8 cellular contexts compared by ENCODE assay signal in the genomic region with DNA sequence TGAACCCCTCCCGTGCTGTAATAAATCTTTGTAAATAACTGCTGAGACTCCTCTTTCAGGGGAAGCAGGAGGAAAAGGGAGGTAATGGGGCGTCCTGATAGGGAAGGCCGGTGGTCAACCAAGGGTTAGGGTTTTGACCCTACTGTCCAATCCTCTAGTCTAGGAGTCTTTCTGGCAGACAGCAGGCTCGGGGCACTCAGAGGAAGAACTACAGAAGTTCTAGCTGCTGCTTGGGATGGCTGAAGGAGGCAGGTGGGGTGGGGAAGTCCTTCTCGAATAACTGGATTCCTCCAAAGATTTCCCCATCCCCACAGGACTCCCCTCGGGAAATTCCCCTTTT. TPM values are rescaled to one million over a fixed set of nuclear protein-coding genes. Genes with fewer than 3 reads are reported as not detected.
DNase-seq lines count a peak whose midpoint lies in the region; ATAC-seq and TF ChIP-seq lines count a peak whose summit lies in the region.

No MANE protein-coding gene starts in this region.

- DNase-seq in AG09309 (ENCODE audit: low read depth), result no peak
- DNase-seq in T-helper 17 cell, result no peak
- no peak for DNase-seq in left ventricle myocardium inferior
- peak in 1 of 2 donors; percentile 26 for DNase-seq in stimulated activated effector memory CD8-positive, alpha-beta T cell treated with anti-CD3 and anti-CD28 coated beads, Interleukin-12 subunit alpha, Interleukin-12 subunit beta, amount 100 ng/mL, for 72 hours (ENCODE audit: low spot score in 2 of 2)
- no peak for DNase-seq in NCI-H1436 treated with DMSO at 0.1 percent for 48 hours (lab: John Stamatoyannopoulos, UW)
- DNase-seq in erythroblast (lab: John Stamatoyannopoulos, UW), result no peak
- DNase-seq in NCI-H1436 (lab: John Stamatoyannopoulos, UW), result no peak

- peaks cover 2% of the 10 kb centered on the region for H3K36me3 Mint-ChIP-seq in T-helper 17 cell (ENCODE audit: low read depth)
- peaks cover 9% of the 10 kb centered on the region for H3K36me3 Mint-ChIP-seq in stimulated activated effector memory CD8-positive, alpha-beta T cell treated with anti-CD3 and anti-CD28 coated beads, Interleukin-12 subunit alpha, Interleukin-12 subunit beta, amount 100 ng/mL, for 72 hours

- peaks cover 36% of the 10 kb centered on the region for H3K4me1 Mint-ChIP-seq in T-helper 17 cell
- peaks cover 52% of the 10 kb centered on the region for H3K4me1 Mint-ChIP-seq in stimulated activated effector memory CD8-positive, alpha-beta T cell treated with anti-CD3 and anti-CD28 coated beads, Interleukin-12 subunit alpha, Interleukin-12 subunit beta, amount 100 ng/mL, for 72 hours

- peaks cover 6% of the 10 kb centered on the region for H3K27me3 Mint-ChIP-seq in T-helper 17 cell

- peaks cover 8% of the 10 kb centered on the region for H3K27me3 ChIP-seq in left ventricle myocardium inferior (ENCODE audit: low read depth)

- no peaks in the 10 kb centered on the region for H3K9me3 Mint-ChIP-seq in stimulated activated effector memory CD8-positive, alpha-beta T cell treated with anti-CD3 and anti-CD28 coated beads, Interleukin-12 subunit alpha, Interleukin-12 subunit beta, amount 100 ng/mL, for 72 hours

- ATAC-seq in GM21737 (IDR thresholded peaks at IDR 0.05; ENCODE audit: unreplicated experiment) (peak; percentile 16), T-helper 17 cell (no peak)
- ATAC-seq in stimulated activated effector memory CD8-positive, alpha-beta T cell treated with anti-CD3 and anti-CD28 coated beads, Interleukin-12 subunit alpha, Interleukin-12 subunit beta, amount 100 ng/mL, for 72 hours, result peak; percentile 1

- no peak for TF ChIP-seq POLR2A in erythroblast (IDR thresholded peaks at IDR 0.05; ENCODE audit: low read length)

- peaks cover 59% of the 10 kb centered on the region for H3K4me1 ChIP-seq in left ventricle myocardium inferior

- intact Hi-C loops in left ventricle myocardium inferior (cut with micrococcal nuclease), result no loop called here

- no peaks in the 10 kb centered on the region for H3K9me3 ChIP-seq in T-helper 17 cell (ENCODE audit: control insufficient read depth, low read length, poor library complexity, severe bottlenecking)
- no peaks in the 10 kb centered on the region for H3K9me3 ChIP-seq in left ventricle myocardium inferior (replicated peaks)

- peak overlapping the region; percentile 92 for H3K27ac ChIP-seq in left ventricle myocardium inferior (replicated peaks)

- peak overlapping the region; percentile 95 for H3K27ac Mint-ChIP-seq in T-helper 17 cell
- H3K27ac Mint-ChIP-seq in stimulated activated effector memory CD8-positive, alpha-beta T cell treated with anti-CD3 and anti-CD28 coated beads, Interleukin-12 subunit alpha, Interleukin-12 subunit beta, amount 100 ng/mL, for 72 hours, result peak overlapping the region; percentile 88

- H3K4me3 Mint-ChIP-seq in T-helper 17 cell, result peak overlapping the region; percentile 97
- H3K4me3 Mint-ChIP-seq in stimulated activated effector memory CD8-positive, alpha-beta T cell treated with anti-CD3 and anti-CD28 coated beads, Interleukin-12 subunit alpha, Interleukin-12 subunit beta, amount 100 ng/mL, for 72 hours, result peak overlapping the region; percentile 88

- no peak for TF ChIP-seq CTCF in AG09309 (IDR thresholded peaks at IDR 0.05; ENCODE audit: control insufficient read depth, insufficient read depth, low read depth, low read length, missing control alignments)
- no peak for TF ChIP-seq CTCF in left ventricle myocardium inferior (IDR thresholded peaks at IDR 0.05; ENCODE audit: borderline replicate concordance)

- H3K4me3 ChIP-seq in AG09309 (ENCODE audit: control insufficient read depth, low read depth, low read length), result peak overlapping the region; percentile 98
- peak overlapping the region; percentile 83 for H3K4me3 ChIP-seq in left ventricle myocardium inferior

- no peaks in the 10 kb centered on the region for H3K36me3 ChIP-seq in left ventricle myocardium inferior

RNA-seq across cellular contexts. Expression of a gene that starts 0.4 kb away (rescaled TPM):
- total RNA-seq in T-helper 17 cell, result 10 to 100 TPM; 60.9 to 67.2 TPM
- 15.7 TPM for total RNA-seq in left ventricle myocardium inferior

RNA-seq across cellular contexts. Expression of a gene that starts 9.8 kb away (rescaled TPM):
- under 1 TPM; 0.22 to 0.42 TPM for total RNA-seq in T-helper 17 cell
- 0.36 TPM for total RNA-seq in left ventricle myocardium inferior

RNA-seq across cellular contexts. Expression of a gene that starts 28.6 kb away (rescaled TPM):
- total RNA-seq in T-helper 17 cell (1 to 10 TPM; 1.5 to 3.1 TPM), left ventricle myocardium inferior (5,825 TPM)

RNA-seq across cellular contexts. Expression of a gene that starts 28.8 kb away (rescaled TPM):
- total RNA-seq in T-helper 17 cell, result not detected
- total RNA-seq in left ventricle myocardium inferior, result not detected

RNA-seq across cellular contexts. Expression of a gene that starts 31.7 kb away (rescaled TPM):
- total RNA-seq in T-helper 17 cell (not detected), left ventricle myocardium inferior (7.6 TPM)

Comparison
In these comparisons a context has a peak if more than half of its experiments do, and no peak if none do; other contexts are left out.
1. RNA of a gene that starts 28.6 kb away (total RNA-seq): 5,825 TPM in left ventricle myocardium inferior (single experiment); 1.5 to 3.1 TPM in T-helper 17 cell; every median in the first group is over 1,000 times any median in the second.